Comparison of ENCODE assay signal across 1 cellular context in genomic region chr4:140617494-140618060, GRCh38.
TF ChIP-seq lines count a peak whose summit lies in the region.

No MANE protein-coding gene starts in this region.

TF ChIP-seq in WTC11, 78 proteins besides CTCF, POLR2A, EP300 and RAD21 (continued from another document):
- TF ChIP-seq CDX4 (CRISPR knock-in tag; IDR thresholded peaks at IDR 0.05; ENCODE audit: borderline replicate concordance) (no peak), MAX (CRISPR knock-in tag; IDR thresholded peaks at IDR 0.05) (no peak), IRF1 (CRISPR knock-in tag; IDR thresholded peaks at IDR 0.05) (no peak), TEAD1 (CRISPR knock-in tag; IDR thresholded peaks at IDR 0.05) (no peak), ATF3 (CRISPR knock-in tag; conservative IDR thresholded peaks at IDR 0.05) (no peak), SOX15 (CRISPR knock-in tag; IDR thresholded peaks at IDR 0.05) (no peak), ZNF232 (CRISPR knock-in tag; IDR thresholded peaks at IDR 0.05) (no peak), GABPB1 (CRISPR knock-in tag; IDR thresholded peaks at IDR 0.05) (no peak)
- TF ChIP-seq, protein P1, sequence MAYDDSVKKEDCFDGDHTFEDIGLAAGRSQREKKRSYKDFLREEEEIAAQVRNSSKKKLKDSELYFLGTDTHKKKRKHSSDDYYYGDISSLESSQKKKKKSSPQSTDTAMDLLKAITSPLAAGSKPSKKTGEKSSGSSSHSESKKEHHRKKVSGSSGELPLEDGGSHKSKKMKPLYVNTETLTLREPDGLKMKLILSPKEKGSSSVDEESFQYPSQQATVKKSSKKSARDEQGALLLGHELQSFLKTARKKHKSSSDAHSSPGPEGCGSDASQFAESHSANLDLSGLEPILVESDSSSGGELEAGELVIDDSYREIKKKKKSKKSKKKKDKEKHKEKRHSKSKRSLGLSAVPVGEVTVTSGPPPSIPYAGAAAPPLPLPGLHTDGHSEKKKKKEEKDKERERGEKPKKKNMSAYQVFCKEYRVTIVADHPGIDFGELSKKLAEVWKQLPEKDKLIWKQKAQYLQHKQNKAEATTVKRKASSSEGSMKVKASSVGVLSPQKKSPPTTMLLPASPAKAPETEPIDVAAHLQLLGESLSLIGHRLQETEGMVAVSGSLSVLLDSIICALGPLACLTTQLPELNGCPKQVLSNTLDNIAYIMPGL (CRISPR knock-in tag; IDR thresholded peaks at IDR 0.05): no peak
